ENCODE assay signal across 8 cellular contexts in the genomic region with DNA sequence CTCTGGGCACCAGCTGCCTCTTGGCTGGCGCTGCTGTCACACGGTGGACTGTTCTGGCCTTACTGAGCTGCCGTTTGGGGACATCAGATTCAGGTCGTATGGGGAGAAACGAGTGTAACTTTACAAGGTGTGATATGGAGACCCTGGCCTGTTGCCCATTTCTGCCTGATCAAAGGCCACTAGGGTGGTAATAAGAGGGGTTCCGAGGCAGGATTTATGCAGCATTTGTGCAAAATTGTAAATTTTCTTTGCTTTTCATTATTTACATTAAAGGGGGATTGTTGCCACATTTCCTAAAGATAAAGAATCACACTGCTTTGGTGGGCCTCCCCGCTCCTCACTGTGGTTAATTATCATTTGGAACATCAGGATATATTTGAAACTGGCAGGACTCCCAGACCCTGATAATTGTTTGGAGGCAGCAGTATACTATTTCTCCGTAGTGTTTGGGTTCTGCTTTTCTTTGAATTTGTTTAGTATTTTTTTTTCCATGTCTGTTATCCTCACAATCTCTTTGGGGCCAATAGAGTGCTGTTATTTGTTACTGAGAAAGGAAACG. TPM values are rescaled to one million over a fixed set of nuclear protein-coding genes. Genes with fewer than 3 reads are reported as not detected.
A peak's percentile ranks its signal among the peaks of the same experiment; 100 is the strongest.
DNase-seq lines count a peak whose midpoint lies in the region; ATAC-seq, FAIRE-seq and TF ChIP-seq lines count a peak whose summit lies in the region.

No MANE protein-coding gene starts in this region.

- H3K4me3 ChIP-seq in GM08714 (ENCODE audit: low read length) (peak overlapping the region; percentile 60; the same call in 1 of the 2 replicates), HUES48 (ENCODE audit: low read depth, low read length) (peak overlapping the region; percentile 88), kidney (ENCODE audit: low read length in 2 of 2) (peak overlapping the region; percentile 83 to 84), tibial nerve (peak overlapping the region; percentile 89 to 98 (median 94))

- WGBS in tibial nerve, 2 donors = 8 to 11% methylated on average over 9 of the region's 9 CpGs

- no peak for TF ChIP-seq POLR2A in tibial nerve (IDR thresholded peaks at IDR 0.05)

- H3K4me1 ChIP-seq in HUES48 (ENCODE audit: control insufficient read depth, insufficient read depth, low read length) (peaks cover 25% of the 10 kb centered on the region), kidney (ENCODE audit: control insufficient read depth in 1 of 2, insufficient read depth in 1 of 2, low read depth in 1 of 2, low read length in 2 of 2) (peaks cover 3 to 8% of the 10 kb centered on the region in 2 donors), tibial nerve (peaks cover 0 to 34% (median 17%) of the 10 kb centered on the region in 4 donors)

- intact Hi-C loops in kidney (cut with DNase I) = no loop called here

- H3K9ac ChIP-seq in HUES48 (ENCODE audit: low read depth, low read length) (0 out of 2 replicates have a peak overlapping the region, but pooled peaks have one; percentile 2), kidney (ENCODE audit: low read length in 2 of 2) (no peak overlapping the region)

- no peak for FAIRE-seq in kidney (lab: Jason Lieb, UNC)

- H3K9me3 ChIP-seq in HUES48 (ENCODE audit: control insufficient read depth, insufficient read depth, low read length) (no peaks in the 10 kb centered on the region), kidney (ENCODE audit: control insufficient read depth in 1 of 2, low read length in 2 of 2) (no peaks in the 10 kb centered on the region), tibial nerve (no peaks in the 10 kb centered on the region)

- peaks cover 10% of the 10 kb centered on the region for H3K27me3 ChIP-seq in HUES48 (ENCODE audit: control insufficient read depth, insufficient read depth, low read length)
- H3K27me3 ChIP-seq in tibial nerve = no peaks in the 10 kb centered on the region

- H3K36me3 ChIP-seq in HUES48 (ENCODE audit: control insufficient read depth, insufficient read depth, low read length) (peaks cover 27% of the 10 kb centered on the region), kidney (ENCODE audit: control insufficient read depth in 1 of 2, insufficient read depth in 2 of 2, low read length in 2 of 2) (peaks cover 4 to 5% of the 10 kb centered on the region in 2 donors), tibial nerve (peaks cover 0 to 22% (median 0%) of the 10 kb centered on the region in 3 donors)

- TF ChIP-seq CTCF in kidney (IDR thresholded peaks at IDR 0.05; ENCODE audit: borderline replicate concordance, extremely low read depth, insufficient read depth) (no peak), tibial nerve (IDR thresholded peaks at IDR 0.05) (no peak)

- no peak overlapping the region for H3K27ac ChIP-seq in HUES48 (ENCODE audit: low read depth, low read length)
- H3K27ac ChIP-seq in kidney (ENCODE audit: low read depth in 2 of 2, low read length in 2 of 2) = peak overlapping the region in 1 of 2 donors; percentile 71
- H3K27ac ChIP-seq in tibial nerve = peak overlapping the region; percentile 87 to 94 (median 93)

- no peak for ATAC-seq in GM18502 (IDR thresholded peaks at IDR 0.05; ENCODE audit: poor library complexity, unreplicated experiment)
- ATAC-seq in HG02642 (IDR thresholded peaks at IDR 0.05; ENCODE audit: poor library complexity, unreplicated experiment) = no peak

- DNase-seq in amniotic epithelial cell (ENCODE audit: low read depth) = peak; percentile 43
- DNase-seq in kidney = no peak
- peak; percentile 16 to 19 for DNase-seq in tibial nerve (ENCODE audit: low spot score in 2 of 2)
- no peak for DNase-seq in middle frontal gyrus (ENCODE audit: extremely low spot score, low spot score)

- TF ChIP-seq EP300 in tibial nerve (IDR thresholded peaks at IDR 0.05) = no peak

RNA-seq across cellular contexts. Expression of a gene that starts 0.9 kb away (rescaled TPM):
- total RNA-seq in kidney = 13.3 TPM
- 4.9 TPM for polyA plus RNA-seq in kidney (ENCODE audit: insufficient read depth, low read depth, low replicate concordance)
- 10 to 100 TPM; 14.4 to 23.4 (median 18.0) TPM for total RNA-seq in tibial nerve

RNA-seq across cellular contexts. Expression of a gene that starts 55.5 kb away (rescaled TPM):
- total RNA-seq in kidney (7.5 TPM), tibial nerve (10 to 100 TPM; 11.2 to 20.8 (median 14.1) TPM)
- 1.7 TPM for polyA plus RNA-seq in kidney (ENCODE audit: insufficient read depth, low read depth, low replicate concordance)

Comparison
In these comparisons a context has a peak if more than half of its experiments do, and no peak if none do; other contexts are left out.
1. DNase-seq: peak in amniotic epithelial cell (single experiment) and tibial nerve (2 of 2); none in kidney (single experiment) and middle frontal gyrus (single experiment).
2. Peak in every context shown above with its lines, with median percentiles within 50 percentile points of each other: H3K4me3 ChIP-seq.